Comparison of ENCODE assay signal across 35 cellular contexts in the genomic region with DNA sequence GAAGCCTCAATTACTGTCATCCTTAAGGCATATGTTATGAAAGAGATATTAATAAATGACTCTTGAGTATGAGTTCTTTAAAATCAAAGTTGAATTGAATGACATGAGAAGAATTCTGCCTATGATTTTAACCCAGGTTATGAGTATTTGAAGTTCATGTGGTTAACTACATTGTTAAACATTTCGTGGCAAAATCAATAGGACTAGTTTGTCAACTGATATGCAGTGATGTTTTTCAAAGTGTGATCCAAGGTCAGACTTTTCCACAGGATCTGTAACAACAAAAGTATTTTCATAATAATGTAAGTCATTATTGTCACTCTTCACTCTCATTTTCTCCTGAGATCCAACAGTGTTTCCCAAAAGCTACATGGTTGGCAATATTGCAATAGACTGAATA.
"Had no signal": no experiment of that assay in that cellular context is flagged by ENCODE, and none has a peak within 500 bp of the region (broad histone marks: within the 10 kb centered on the region; RNA-seq: fewer than 3 reads in every experiment).

No MANE protein-coding gene starts in this region.

- H3K4me3 ChIP-seq: MG63 had no signal

- DNase-seq: Karpas-422, Kasumi-1, MG63, MM.1S, MV-4-11, NCI-H1048, NCI-H1092, NCI-H1092 treated with DMSO at 0.1 percent for 48 hours, NCI-H1105, NCI-H1105 treated with DMSO at 0.1 percent for 48 hours, NCI-H1417, NCI-H1417 treated with DMSO at 0.1 percent for 48 hours, NCI-H1436, NCI-H1436 treated with DMSO at 0.1 percent for 48 hours, NCI-H146, NCI-H1694, NCI-H1694 treated with DMSO at 0.1 percent for 48 hours, NCI-H187, NCI-H187 treated with DMSO at 0.1 percent for 48 hours, NCI-H1930, NCI-H2029, NCI-H2029 treated with DMSO at 0.1 percent for 48 hours, NCI-H2081, NCI-H2081 treated with DMSO at 0.1 percent for 48 hours, NCI-H2107, NCI-H2171, NCI-H2171 treated with DMSO at 0.1 percent for 48 hours, NCI-H2227 treated with DMSO at 0.1 percent for 48 hours, NCI-H226, NCI-H345, NCI-H446, NCI-H446 treated with DMSO at 0.1 percent for 48 hours, NCI-H510A, NCI-H510A treated with DMSO at 0.1 percent for 48 hours, NCI-H524 had no signal

- H3K9me3 ChIP-seq: MG63 had no signal

- H3K36me3 ChIP-seq: MG63 had no signal

- H3K27me3 ChIP-seq: MG63 had no signal
